ENCODE assay signal across 2 cellular contexts in genomic region chr15:73681073-73681472, GRCh38.
TF ChIP-seq lines count a peak whose summit lies in the region.

No MANE protein-coding gene starts in this region.

TF ChIP-seq in HepG2, 621 proteins besides CTCF, POLR2A, EP300 and RAD21:
- no peak for TF ChIP-seq ZSCAN5A (CRISPR knock-in tag; IDR thresholded peaks at IDR 0.05; ENCODE audit: borderline replicate concordance)
- peak; percentile 56; the same call in 1 of the 2 replicates for TF ChIP-seq USF2 (IDR thresholded peaks at IDR 0.05; ENCODE audit: low read depth, low read length)
- no peak for TF ChIP-seq USF2 (CRISPR knock-in tag; IDR thresholded peaks at IDR 0.05; ENCODE audit: borderline replicate concordance)
- TF ChIP-seq ZNF678 (CRISPR knock-in tag; IDR thresholded peaks at IDR 0.05) = no peak
- no peak for TF ChIP-seq NCOA5 (CRISPR knock-in tag; IDR thresholded peaks at IDR 0.05)
- no peak for TF ChIP-seq KLF13 (CRISPR knock-in tag; IDR thresholded peaks at IDR 0.05)
- TF ChIP-seq PHF8 (CRISPR knock-in tag; IDR thresholded peaks at IDR 0.05) = no peak
- no peak for TF ChIP-seq TRIM24 (CRISPR knock-in tag; IDR thresholded peaks at IDR 0.05)
- TF ChIP-seq ZNF101 (CRISPR knock-in tag; IDR thresholded peaks at IDR 0.05; ENCODE audit: borderline replicate concordance, low read depth) = no peak
- no peak for TF ChIP-seq ZNF784 (CRISPR knock-in tag; IDR thresholded peaks at IDR 0.05; ENCODE audit: borderline replicate concordance)
- no peak for TF ChIP-seq BRCA1 (CRISPR knock-in tag; IDR thresholded peaks at IDR 0.05)
- TF ChIP-seq RFX5 (IDR thresholded peaks at IDR 0.05; ENCODE audit: low read depth, low read length) = no peak
- TF ChIP-seq RAD51 (IDR thresholded peaks at IDR 0.05; ENCODE audit: borderline replicate concordance) = peak; percentile 75; the same call in 1 of the 2 replicates
- no peak for TF ChIP-seq SAFB2 (CRISPR knock-in tag; IDR thresholded peaks at IDR 0.05; ENCODE audit: borderline replicate concordance, low read depth)
- TF ChIP-seq KLF12 (CRISPR knock-in tag; IDR thresholded peaks at IDR 0.05; ENCODE audit: borderline replicate concordance) = no peak
- TF ChIP-seq SNRNP70 (IDR thresholded peaks at IDR 0.05; ENCODE audit: low read depth, low read length) = no peak
- TF ChIP-seq NR2F6 (IDR thresholded peaks at IDR 0.05) = no peak
- TF ChIP-seq NR2F6 (CRISPR knock-in tag; IDR thresholded peaks at IDR 0.05) = no peak
- no peak for TF ChIP-seq ATF2 (CRISPR knock-in tag; IDR thresholded peaks at IDR 0.05)
- TF ChIP-seq ZNF891 (CRISPR knock-in tag; IDR thresholded peaks at IDR 0.05) = no peak

TF ChIP-seq in WTC11, 78 proteins besides CTCF, POLR2A, EP300 and RAD21:
- no peak for TF ChIP-seq AR (CRISPR knock-in tag; IDR thresholded peaks at IDR 0.05)
- peak; percentile 64; the same call in 1 of the 2 replicates for TF ChIP-seq USF1 (CRISPR knock-in tag; IDR thresholded peaks at IDR 0.05)
- TF ChIP-seq ATF3 (CRISPR knock-in tag; conservative IDR thresholded peaks at IDR 0.05) = no peak
- TF ChIP-seq USF2 (CRISPR knock-in tag; IDR thresholded peaks at IDR 0.05) = peak; percentile 73
